7 cellular contexts compared by ENCODE assay signal in genomic region chr7:127652333-127653248, GRCh38.
A peak's percentile ranks its signal among the peaks of the same experiment; 100 is the strongest.
DNase-seq lines count a peak whose midpoint lies in the region; ATAC-seq, FAIRE-seq and TF ChIP-seq lines count a peak whose summit lies in the region.

No MANE protein-coding gene starts in this region.

- no peak for DNase-seq in HFF-Myc (ENCODE audit: extremely low read depth, low read depth)
- DNase-seq in RCC 7860 (ENCODE audit: low spot score) = peak; percentile 30
- peak in 1 of 3 experiments; percentile 2 for DNase-seq in effector memory CD8-positive, alpha-beta T cell
- DNase-seq in nephron progenitor cell = no peak
- no peak for DNase-seq in DMS153 treated with DMSO at 0.1 percent for 48 hours (lab: John Stamatoyannopoulos, UW; ENCODE audit: unreplicated experiment)

- FAIRE-seq in RCC 7860 (lab: Jason Lieb, UNC) = no peak

- no peaks in the 10 kb centered on the region for H3K9me3 Mint-ChIP-seq in effector memory CD8-positive, alpha-beta T cell
- no peaks in the 10 kb centered on the region for H3K9me3 Mint-ChIP-seq in nephron progenitor cell

- peaks cover 20% of the 10 kb centered on the region for H3K36me3 Mint-ChIP-seq in effector memory CD8-positive, alpha-beta T cell (ENCODE audit: insufficient read depth)
- H3K36me3 Mint-ChIP-seq in nephron progenitor cell (ENCODE audit: low read depth) = peaks cover 6% of the 10 kb centered on the region

- ATAC-seq in GM18499 (IDR thresholded peaks at IDR 0.05; ENCODE audit: insufficient read depth, unreplicated experiment) (peak; percentile 6), GM21786 (IDR thresholded peaks at IDR 0.05; ENCODE audit: unreplicated experiment) (no peak)
- peak; percentile 24 for ATAC-seq in effector memory CD8-positive, alpha-beta T cell (replicated peaks)

- no peaks in the 10 kb centered on the region for H3K27me3 Mint-ChIP-seq in effector memory CD8-positive, alpha-beta T cell
- no peaks in the 10 kb centered on the region for H3K27me3 Mint-ChIP-seq in nephron progenitor cell (ENCODE audit: low read depth, poor library complexity)

- H3K27ac Mint-ChIP-seq in effector memory CD8-positive, alpha-beta T cell = peak overlapping the region in 1 of 2 donors; percentile 96
- H3K27ac Mint-ChIP-seq in nephron progenitor cell = peak overlapping the region; percentile 98

- peak overlapping the region; percentile 86 for H3K4me3 ChIP-seq in HFF-Myc (replicated peaks; ENCODE audit: low read depth, low read length)

- no peak for TF ChIP-seq CTCF in HFF-Myc (IDR thresholded peaks at IDR 0.05; ENCODE audit: low read depth, low read length, missing control alignments)
- TF ChIP-seq CTCF in nephron progenitor cell (IDR thresholded peaks at IDR 0.05) = no peak

- H3K4me3 Mint-ChIP-seq in effector memory CD8-positive, alpha-beta T cell = peak overlapping the region; percentile 98 to 99
- no peak overlapping the region for H3K4me3 Mint-ChIP-seq in nephron progenitor cell

- H3K4me1 Mint-ChIP-seq in effector memory CD8-positive, alpha-beta T cell (ENCODE audit: low read depth in 2 of 2) = peaks cover 44 to 53% of the 10 kb centered on the region in 2 donors
- H3K4me1 Mint-ChIP-seq in nephron progenitor cell = peaks cover 44% of the 10 kb centered on the region
